8 cellular contexts compared by ENCODE assay signal in genomic region chr21:42495765-42496119, GRCh38. TPM values are rescaled to one million over a fixed set of nuclear protein-coding genes. Genes with fewer than 3 reads are reported as not detected.
DNase-seq lines count a peak whose midpoint lies in the region; ATAC-seq and TF ChIP-seq lines count a peak whose summit lies in the region.

No MANE protein-coding gene starts in this region.

- H3K36me3 ChIP-seq in skeletal muscle tissue (ENCODE audit: control insufficient read depth in 3 of 3, insufficient read depth in 3 of 3, low read length in 3 of 3), result no peaks in the 10 kb centered on the region

- H3K4me3 ChIP-seq in skeletal muscle tissue (ENCODE audit: low read length in 3 of 3), result peak overlapping the region; percentile 85 to 89 (median 89)

- ATAC-seq in HG03095 (IDR thresholded peaks at IDR 0.05; ENCODE audit: unreplicated experiment) (peak; percentile 3), activated B cell treated with CpG ODN at 0.5 μM for 24 hours (ENCODE audit: low read depth) (no peak), GM19467 (IDR thresholded peaks at IDR 0.05; ENCODE audit: unreplicated experiment) (no peak)

- POLR2A ChIA-PET in activated B cell treated with CpG ODN at 0.5 μM for 24 hours (lab: Charles Lee), result interaction anchor here (0.5 to 2.1 kb wide), 7 partner anchors 10 to 40 kb away, joined by 3 to 9 read pairs (median 5); partner anchors contain the start of gene SLC37A1

- peak overlapping the region; percentile 83 for H3K27ac Mint-ChIP-seq in activated B cell treated with CpG ODN at 0.5 μM for 24 hours

- H3K4me1 ChIP-seq in skeletal muscle tissue (ENCODE audit: control insufficient read depth in 3 of 3, insufficient read depth in 3 of 3, low read length in 3 of 3), result peaks cover 12 to 16% (median 13%) of the 10 kb centered on the region in 3 donors

- H3K4me3 Mint-ChIP-seq in activated B cell treated with CpG ODN at 0.5 μM for 24 hours, result peak overlapping the region; percentile 88

- peaks cover 13% of the 10 kb centered on the region for H3K4me1 Mint-ChIP-seq in activated B cell treated with CpG ODN at 0.5 μM for 24 hours

- peak in 2 of 3 experiments; percentile 73 to 94 for DNase-seq in NCI-H1417 (lab: John Stamatoyannopoulos, UW)
- no peak for DNase-seq in NCI-H1417 treated with DMSO at 0.1 percent for 48 hours (lab: John Stamatoyannopoulos, UW)
- DNase-seq in activated B cell treated with CpG ODN at 0.5 μM for 24 hours, result no peak
- DNase-seq in hepatic stellate cell (ENCODE audit: low spot score), result peak; percentile 43
- DNase-seq in activated gamma-delta T cell (lab: John Stamatoyannopoulos, UW), result no peak

- peaks cover 3% of the 10 kb centered on the region for H3K27me3 Mint-ChIP-seq in activated B cell treated with CpG ODN at 0.5 μM for 24 hours

- no peaks in the 10 kb centered on the region for H3K9me3 ChIP-seq in skeletal muscle tissue (ENCODE audit: control insufficient read depth in 3 of 3, low read length in 3 of 3)

- H3K36me3 Mint-ChIP-seq in activated B cell treated with CpG ODN at 0.5 μM for 24 hours (ENCODE audit: low read depth), result no peaks in the 10 kb centered on the region

- H3K9ac ChIP-seq in skeletal muscle tissue (ENCODE audit: low read depth in 1 of 3, low read length in 3 of 3), result peak overlapping the region; percentile 63 to 97 (median 80)

- H3K27ac ChIP-seq in skeletal muscle tissue (ENCODE audit: low read depth, low read length), result no peak overlapping the region

- H3K27me3 ChIP-seq in skeletal muscle tissue (ENCODE audit: control insufficient read depth in 3 of 3, insufficient read depth in 3 of 3, low read length in 3 of 3), result peaks cover 0 to 2% (median 0%) of the 10 kb centered on the region in 3 donors

- no peaks in the 10 kb centered on the region for H3K9me3 Mint-ChIP-seq in activated B cell treated with CpG ODN at 0.5 μM for 24 hours

- CTCF ChIA-PET in activated B cell treated with CpG ODN at 0.5 μM for 24 hours (lab: Charles Lee), result no interaction called here

- intact Hi-C loops in activated B cell treated with CpG ODN at 0.5 μM for 24 hours (cut with micrococcal nuclease), result loop anchor here (1.0 to 5.0 kb wide), 9 partner anchors 10 to 616 kb away; partner anchors contain the start of genes PKNOX1 and PRDM15

- TF ChIP-seq CTCF in activated B cell treated with CpG ODN at 0.5 μM for 24 hours (IDR thresholded peaks at IDR 0.05), result no peak

RNA-seq across cellular contexts. Expression of gene RSPH1, which starts 0.3 kb away (rescaled TPM):
- 0.38 TPM in 1 of 2 replicates, not detected in the other for total RNA-seq in activated B cell treated with CpG ODN at 0.5 μM for 24 hours
- total RNA-seq in skeletal muscle tissue, result not detected

RNA-seq across cellular contexts. Expression of gene SLC37A1, which starts 17.9 kb away (rescaled TPM):
- total RNA-seq in activated B cell treated with CpG ODN at 0.5 μM for 24 hours, result 39.8 and 47.9 TPM in 2 replicates
- total RNA-seq in skeletal muscle tissue, result 2.1 TPM

Comparison
In these comparisons a context has a peak if more than half of its experiments do, and no peak if none do; other contexts are left out.
1. DNase-seq: peak in NCI-H1417 (2 of 3) and hepatic stellate cell (single experiment); none in NCI-H1417 treated with DMSO at 0.1 percent for 48 hours (single experiment), activated B cell treated with CpG ODN at 0.5 μM for 24 hours (single experiment) and activated gamma-delta T cell (single experiment).
2. RNA of gene SLC37A1, which starts 17.9 kb away (total RNA-seq): 39.8 to 47.9 TPM in activated B cell treated with CpG ODN at 0.5 μM for 24 hours; 2.1 TPM in skeletal muscle tissue (single experiment); every median in the first group is over 10 times any median in the second.